In genomic region chr13:68319384-68319783, GRCh38 we compare ENCODE assay signal across 9 cellular contexts.
"Had no signal": no experiment of that assay in that cellular context is flagged by ENCODE, and none has a peak within 500 bp of the region (broad histone marks: within the 10 kb centered on the region; RNA-seq: fewer than 3 reads in every experiment).

No MANE protein-coding gene starts in this region.

- H2AFZ ChIP-seq: GM23338 had no signal

- ATAC-seq: GM23338 had no signal

- H3K4me2 ChIP-seq: GM23338, KMS-11 had no signal

- DNase-seq: H9, HCEC 1CT, HFFc6, KBM-7 had no signal

- H3K9ac ChIP-seq: KMS-11 had no signal

- FAIRE-seq: H1, H54, HTR-8/SVneo had no signal

- H3K4me3 ChIP-seq: GM23338 had no signal

- H3K27ac ChIP-seq: KMS-11 had no signal
